2 cellular contexts compared by ENCODE assay signal in the genomic region with DNA sequence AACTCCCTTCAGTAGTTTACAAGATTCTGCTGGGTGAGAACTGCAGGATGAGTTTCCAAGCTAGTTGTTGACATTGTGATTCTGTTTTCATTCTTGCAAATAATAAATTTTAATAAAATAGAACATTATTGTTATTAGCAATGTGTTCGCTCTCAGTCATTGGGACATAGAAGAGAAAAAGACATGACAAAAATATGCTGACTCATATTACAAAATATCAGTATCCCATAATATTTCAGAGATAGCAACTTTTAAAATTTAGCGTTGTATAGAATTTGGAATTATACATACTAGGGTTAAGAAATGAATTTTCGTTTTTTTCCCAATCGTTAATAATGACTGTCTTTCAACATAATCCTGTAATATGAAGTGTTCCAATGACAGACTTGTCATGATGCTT.
TF ChIP-seq lines count a peak whose summit lies in the region.

No MANE protein-coding gene starts in this region.

TF ChIP-seq in HepG2, 621 proteins besides CTCF, POLR2A, EP300 and RAD21:
- TF ChIP-seq ZSCAN20 (CRISPR knock-in tag; IDR thresholded peaks at IDR 0.05; ENCODE audit: borderline replicate concordance) = no peak
- no peak for TF ChIP-seq PCBP2 (optimal IDR thresholded peaks at IDR 0.05; ENCODE audit: low read depth, low read length, poor library complexity, severe bottlenecking)
- TF ChIP-seq NFE2L2 (IDR thresholded peaks at IDR 0.05; ENCODE audit: low read length) = peak; percentile 43; the same call in 1 of the 2 replicates
- peak; percentile 55; the same call in 1 of the 2 replicates for TF ChIP-seq MAFF (IDR thresholded peaks at IDR 0.05; ENCODE audit: low read depth, low read length)
- no peak for TF ChIP-seq KMT2A (CRISPR knock-in tag; IDR thresholded peaks at IDR 0.05)
- no peak for TF ChIP-seq ZFY (CRISPR knock-in tag; IDR thresholded peaks at IDR 0.05)
- peak; percentile 36 to 76; a peak in 3 of 4 replicates for TF ChIP-seq MAFK (conservative IDR thresholded peaks at IDR 0.05 in 1 of 2, IDR thresholded peaks at IDR 0.05 in 1 of 2; ENCODE audit: low read length in 2 of 2)
- no peak for TF ChIP-seq ARNT (IDR thresholded peaks at IDR 0.05)

TF ChIP-seq in K562, 482 proteins besides CTCF, POLR2A, EP300 and RAD21:
- TF ChIP-seq TAF9B (IDR thresholded peaks at IDR 0.05; ENCODE audit: partially characterized antibody) (no peak), MAFF (IDR thresholded peaks at IDR 0.05; ENCODE audit: low read length) (peak; percentile 46), C11orf30 (IDR thresholded peaks at IDR 0.05; ENCODE audit: low read depth) (peak; percentile 59; the same call in 1 of the 2 replicates), MTA2 (IDR thresholded peaks at IDR 0.05; ENCODE audit: low read depth) (no peak), MAFG (tag; conservative IDR thresholded peaks at IDR 0.05) (peak; percentile 73), MAFK (IDR thresholded peaks at IDR 0.05; ENCODE audit: low read length) (peak; percentile 55), ZNF316 (IDR thresholded peaks at IDR 0.05) (peak; percentile 83), SMARCC2 (IDR thresholded peaks at IDR 0.05; ENCODE audit: low read depth) (no peak), NFE2 (IDR thresholded peaks at IDR 0.05; ENCODE audit: low read depth) (0 out of 2 replicates have a peak, but pooled peaks have one; percentile 14), SAFB (IDR thresholded peaks at IDR 0.05; ENCODE audit: borderline replicate concordance, low read depth, low read length) (no peak), JUNB (CRISPR knock-in tag; conservative IDR thresholded peaks at IDR 0.05) (no peak)
